ENCODE assay signal across 17 cellular contexts in the genomic region with DNA sequence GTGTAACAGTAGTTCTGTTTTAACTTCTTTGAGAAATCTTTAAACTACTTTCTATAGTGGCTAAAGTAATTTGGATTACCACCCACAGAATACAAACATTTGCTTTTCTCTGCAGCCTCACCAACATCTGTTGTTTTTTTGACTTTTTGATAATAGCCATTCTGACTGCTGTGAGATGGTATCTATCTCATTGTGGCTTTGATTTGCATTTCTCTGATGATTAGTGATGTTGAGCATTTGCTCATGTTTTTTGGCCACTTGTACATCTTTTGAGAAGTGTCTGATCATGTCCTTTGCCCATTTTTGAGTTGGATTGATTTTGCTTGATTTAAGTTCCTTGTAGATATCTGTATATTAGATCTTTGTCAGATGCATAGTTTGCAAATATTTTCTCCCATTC.
A peak's percentile ranks its signal among the peaks of the same experiment; 100 is the strongest.
DNase-seq lines count a peak whose midpoint lies in the region; ATAC-seq and TF ChIP-seq lines count a peak whose summit lies in the region.
"Had no signal": no experiment of that assay in that cellular context is flagged by ENCODE, and none has a peak within 500 bp of the region (broad histone marks: within the 10 kb centered on the region; RNA-seq: fewer than 3 reads in every experiment).

No MANE protein-coding gene starts in this region.

- H3K27ac Mint-ChIP-seq in WTC11 = peak overlapping the region; percentile 11; the same call in 1 of the 2 replicates
- H3K27ac Mint-ChIP-seq in endodermal cell = peak overlapping the region; percentile 19
- H3K27ac Mint-ChIP-seq: B cell; CD4-positive, alpha-beta T cell; CD8-positive, alpha-beta T cell had no signal

- intact Hi-C loops in colonic mucosa (cut with DNase I) = no loop called here

- CTCF ChIA-PET in WTC11 (lab: Charles Lee) = no interaction called here

- H3K9ac ChIP-seq in endodermal cell (ENCODE audit: extremely low read depth, low read length, poor library complexity, severe bottlenecking) = no peak overlapping the region
- H3K9ac ChIP-seq in colonic mucosa (ENCODE audit: low read depth in 2 of 2, low read length in 2 of 2) = no peak overlapping the region
- H3K9ac ChIP-seq: BLaER1 treated with 17β-estradiol and CSF1 and Interleukin-3, amounts not matched to agents 10 nM and 100 nM had no signal

- peak; percentile 19 for DNase-seq in NCI-H69 (lab: John Stamatoyannopoulos, UW)
- DNase-seq in WTC11 (ENCODE audit: low spot score) = no peak
- no peak for DNase-seq in endodermal cell
- no peak for DNase-seq in colonic mucosa
- DNase-seq in NCI-H345 (lab: John Stamatoyannopoulos, UW) = no peak
- DNase-seq: AML-193; Caco-2; Calu3; CD4-positive, alpha-beta T cell; CD8-positive, alpha-beta T cell; DMS79 treated with DMSO at 0.1 percent for 48 hours; GF-D8 had no signal

- H3K4me3 ChIP-seq in endodermal cell (ENCODE audit: low read length) (no peak overlapping the region), colonic mucosa (no peak overlapping the region)
- H3K4me3 ChIP-seq: A549; BLaER1 treated with 17β-estradiol and CSF1 and Interleukin-3, amounts not matched to agents 10 nM and 100 nM had no signal

- no peaks in the 10 kb centered on the region for H3K36me3 ChIP-seq in endodermal cell (ENCODE audit: control insufficient read depth, insufficient read depth, low read length)
- no peaks in the 10 kb centered on the region for H3K36me3 ChIP-seq in colonic mucosa
- H3K36me3 ChIP-seq: BLaER1 treated with 17β-estradiol and CSF1 and Interleukin-3, amounts not matched to agents 10 nM and 100 nM had no signal

- H3K9me3 ChIP-seq in endodermal cell (ENCODE audit: control insufficient read depth, low read length) (no peaks in the 10 kb centered on the region), colonic mucosa (no peaks in the 10 kb centered on the region)
- H3K9me3 ChIP-seq: A549; BLaER1 treated with 17β-estradiol and CSF1 and Interleukin-3, amounts not matched to agents 10 nM and 100 nM; Caco-2 had no signal

- H3K4me3 Mint-ChIP-seq in WTC11 (no peak overlapping the region), endodermal cell (no peak overlapping the region)
- H3K4me3 Mint-ChIP-seq: B cell; CD4-positive, alpha-beta T cell; CD8-positive, alpha-beta T cell had no signal

- no peak for ATAC-seq in WTC11
- ATAC-seq: A549; CD8-positive, alpha-beta T cell had no signal

- H3K27me3 Mint-ChIP-seq in WTC11 (ENCODE audit: low read depth) (no peaks in the 10 kb centered on the region), endodermal cell (ENCODE audit: insufficient read depth) (no peaks in the 10 kb centered on the region)
- H3K27me3 Mint-ChIP-seq: B cell; CD4-positive, alpha-beta T cell had no signal

- TF ChIP-seq CTCF in WTC11 (IDR thresholded peaks at IDR 0.05) (no peak), endodermal cell (conservative IDR thresholded peaks at IDR 0.05) (no peak), colonic mucosa (IDR thresholded peaks at IDR 0.05) (no peak)

- H3K4me1 ChIP-seq in endodermal cell (ENCODE audit: control insufficient read depth, insufficient read depth, low read length) (peaks cover 5% of the 10 kb centered on the region), colonic mucosa (no peaks in the 10 kb centered on the region)
- H3K4me1 ChIP-seq: A549; BLaER1 treated with 17β-estradiol and CSF1 and Interleukin-3, amounts not matched to agents 10 nM and 100 nM had no signal

- H3K9me3 Mint-ChIP-seq in WTC11 (peaks cover 8% of the 10 kb centered on the region), endodermal cell (peaks cover 9% of the 10 kb centered on the region)

- POLR2A ChIA-PET in WTC11 (lab: Charles Lee) = no interaction called here

- H3K27ac ChIP-seq in endodermal cell (ENCODE audit: low read depth, low read length) (no peak overlapping the region), colonic mucosa (no peak overlapping the region)
- H3K27ac ChIP-seq: 22Rv1; A549; BLaER1 treated with 17β-estradiol and CSF1 and Interleukin-3, amounts not matched to agents 10 nM and 100 nM; C4-2B had no signal

- H3K27me3 ChIP-seq in endodermal cell (ENCODE audit: control insufficient read depth, insufficient read depth, low read length, poor library complexity, severe bottlenecking) (no peaks in the 10 kb centered on the region), colonic mucosa (no peaks in the 10 kb centered on the region)
- H3K27me3 ChIP-seq: BLaER1 treated with 17β-estradiol and CSF1 and Interleukin-3, amounts not matched to agents 10 nM and 100 nM had no signal

- H3K4me1 Mint-ChIP-seq in WTC11 = no peaks in the 10 kb centered on the region; the same call in 1 of the 2 replicates
- peaks cover 35% of the 10 kb centered on the region for H3K4me1 Mint-ChIP-seq in endodermal cell
- H3K4me1 Mint-ChIP-seq: B cell had no signal

- H3K36me3 Mint-ChIP-seq in WTC11 (no peaks in the 10 kb centered on the region), endodermal cell (ENCODE audit: low read depth) (peaks cover 4% of the 10 kb centered on the region)
- H3K36me3 Mint-ChIP-seq: CD8-positive, alpha-beta T cell had no signal

TF ChIP-seq in WTC11, 78 proteins besides CTCF, POLR2A, EP300 and RAD21:
- TF ChIP-seq, protein P1, sequence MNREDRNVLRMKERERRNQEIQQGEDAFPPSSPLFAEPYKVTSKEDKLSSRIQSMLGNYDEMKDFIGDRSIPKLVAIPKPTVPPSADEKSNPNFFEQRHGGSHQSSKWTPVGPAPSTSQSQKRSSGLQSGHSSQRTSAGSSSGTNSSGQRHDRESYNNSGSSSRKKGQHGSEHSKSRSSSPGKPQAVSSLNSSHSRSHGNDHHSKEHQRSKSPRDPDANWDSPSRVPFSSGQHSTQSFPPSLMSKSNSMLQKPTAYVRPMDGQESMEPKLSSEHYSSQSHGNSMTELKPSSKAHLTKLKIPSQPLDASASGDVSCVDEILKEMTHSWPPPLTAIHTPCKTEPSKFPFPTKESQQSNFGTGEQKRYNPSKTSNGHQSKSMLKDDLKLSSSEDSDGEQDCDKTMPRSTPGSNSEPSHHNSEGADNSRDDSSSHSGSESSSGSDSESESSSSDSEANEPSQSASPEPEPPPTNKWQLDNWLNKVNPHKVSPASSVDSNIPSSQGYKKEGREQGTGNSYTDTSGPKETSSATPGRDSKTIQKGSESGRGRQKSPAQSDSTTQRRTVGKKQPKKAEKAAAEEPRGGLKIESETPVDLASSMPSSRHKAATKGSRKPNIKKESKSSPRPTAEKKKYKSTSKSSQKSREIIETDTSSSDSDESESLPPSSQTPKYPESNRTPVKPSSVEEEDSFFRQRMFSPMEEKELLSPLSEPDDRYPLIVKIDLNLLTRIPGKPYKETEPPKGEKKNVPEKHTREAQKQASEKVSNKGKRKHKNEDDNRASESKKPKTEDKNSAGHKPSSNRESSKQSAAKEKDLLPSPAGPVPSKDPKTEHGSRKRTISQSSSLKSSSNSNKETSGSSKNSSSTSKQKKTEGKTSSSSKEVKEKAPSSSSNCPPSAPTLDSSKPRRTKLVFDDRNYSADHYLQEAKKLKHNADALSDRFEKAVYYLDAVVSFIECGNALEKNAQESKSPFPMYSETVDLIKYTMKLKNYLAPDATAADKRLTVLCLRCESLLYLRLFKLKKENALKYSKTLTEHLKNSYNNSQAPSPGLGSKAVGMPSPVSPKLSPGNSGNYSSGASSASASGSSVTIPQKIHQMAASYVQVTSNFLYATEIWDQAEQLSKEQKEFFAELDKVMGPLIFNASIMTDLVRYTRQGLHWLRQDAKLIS (CRISPR knock-in tag; IDR thresholded peaks at IDR 0.05; ENCODE audit: borderline replicate concordance) = no peak
- TF ChIP-seq E2F4 (CRISPR knock-in tag; IDR thresholded peaks at IDR 0.05; ENCODE audit: borderline replicate concordance, low read depth) = no peak
- TF ChIP-seq, protein P2, sequence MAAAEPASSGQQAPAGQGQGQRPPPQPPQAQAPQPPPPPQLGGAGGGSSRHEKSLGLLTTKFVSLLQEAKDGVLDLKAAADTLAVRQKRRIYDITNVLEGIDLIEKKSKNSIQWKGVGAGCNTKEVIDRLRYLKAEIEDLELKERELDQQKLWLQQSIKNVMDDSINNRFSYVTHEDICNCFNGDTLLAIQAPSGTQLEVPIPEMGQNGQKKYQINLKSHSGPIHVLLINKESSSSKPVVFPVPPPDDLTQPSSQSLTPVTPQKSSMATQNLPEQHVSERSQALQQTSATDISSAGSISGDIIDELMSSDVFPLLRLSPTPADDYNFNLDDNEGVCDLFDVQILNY (CRISPR knock-in tag; IDR thresholded peaks at IDR 0.05) = no peak
- TF ChIP-seq FOXJ3 (CRISPR knock-in tag; IDR thresholded peaks at IDR 0.05; ENCODE audit: borderline replicate concordance) = no peak
- TF ChIP-seq ESRRA (CRISPR knock-in tag; IDR thresholded peaks at IDR 0.05; ENCODE audit: borderline replicate concordance) = no peak
- no peak for TF ChIP-seq NFATC4 (CRISPR knock-in tag; IDR thresholded peaks at IDR 0.05)
